ENCODE assay signal across 8 cellular contexts in genomic region chr3:113626513-113627371, GRCh38.
DNase-seq lines count a peak whose midpoint lies in the region; ATAC-seq and TF ChIP-seq lines count a peak whose summit lies in the region.

No MANE protein-coding gene starts in this region.

- H3K36me3 ChIP-seq in right atrium auricular region, result no peaks in the 10 kb centered on the region

- H3K27ac ChIP-seq in right atrium auricular region, result no peak overlapping the region

- ATAC-seq in HG02798 (IDR thresholded peaks at IDR 0.05; ENCODE audit: poor library complexity, unreplicated experiment) (peak; percentile 58), GM21737 (IDR thresholded peaks at IDR 0.05; ENCODE audit: unreplicated experiment) (no peak)

- H3K9me3 ChIP-seq in right atrium auricular region, result no peaks in the 10 kb centered on the region

- TF ChIP-seq CTCF in right atrium auricular region (IDR thresholded peaks at IDR 0.05), result peak; percentile 52 to 91

- H3K4me1 ChIP-seq in right atrium auricular region, result no peaks in the 10 kb centered on the region

- H3K27me3 ChIP-seq in right atrium auricular region, result no peaks in the 10 kb centered on the region

- H3K4me3 ChIP-seq in right atrium auricular region, result peak overlapping the region in 1 of 2 donors; percentile 2

- peak; percentile 40 to 52 for DNase-seq in NCI-H2081 (lab: John Stamatoyannopoulos, UW)
- no peak for DNase-seq in NCI-H2081 treated with DMSO at 0.1 percent for 48 hours (lab: John Stamatoyannopoulos, UW)
- peak; percentile 44 for DNase-seq in NCI-H524 treated with DMSO at 0.1 percent for 48 hours (lab: John Stamatoyannopoulos, UW)
- peak in 34 of 56 donors; percentile 3 to 68 (median 26) for DNase-seq in amygdala (lab: John Stamatoyannopoulos, UW)
- DNase-seq in right atrium auricular region (ENCODE audit: low spot score), result no peak
- DNase-seq in pulmonary artery endothelial cell (ENCODE audit: low read depth, low spot score), result peak; percentile 26

Comparison
In these comparisons a context has a peak if more than half of its experiments do, and no peak if none do; other contexts are left out.
1. DNase-seq: peak in NCI-H2081 (2 of 2), NCI-H524 treated with DMSO at 0.1 percent for 48 hours (single experiment), amygdala (34 of 56) and pulmonary artery endothelial cell (single experiment); none in NCI-H2081 treated with DMSO at 0.1 percent for 48 hours (single experiment) and right atrium auricular region (single experiment).